ENCODE assay signal across 8 cellular contexts in genomic region chr5:102762095-102762534, GRCh38. TPM values are rescaled to one million over a fixed set of nuclear protein-coding genes. Genes with fewer than 3 reads are reported as not detected.
A peak's percentile ranks its signal among the peaks of the same experiment; 100 is the strongest.
DNase-seq lines count a peak whose midpoint lies in the region; ATAC-seq lines count a peak whose summit lies in the region.

No MANE protein-coding gene starts in this region.

- no peaks in the 10 kb centered on the region for H3K36me3 ChIP-seq in effector memory CD4-positive, alpha-beta T cell (ENCODE audit: control insufficient read depth, insufficient read depth, low read length)

- H3K4me3 Mint-ChIP-seq in stimulated activated effector memory CD8-positive, alpha-beta T cell treated with anti-CD3 and anti-CD28 coated beads, Interleukin-12 subunit alpha, Interleukin-12 subunit beta, amount 100 ng/mL, for 72 hours: peak overlapping the region; percentile 73

- H3K9me3 Mint-ChIP-seq in stimulated activated effector memory CD8-positive, alpha-beta T cell treated with anti-CD3 and anti-CD28 coated beads, Interleukin-12 subunit alpha, Interleukin-12 subunit beta, amount 100 ng/mL, for 72 hours: no peaks in the 10 kb centered on the region

- H3K27ac Mint-ChIP-seq in stimulated activated effector memory CD8-positive, alpha-beta T cell treated with anti-CD3 and anti-CD28 coated beads, Interleukin-12 subunit alpha, Interleukin-12 subunit beta, amount 100 ng/mL, for 72 hours: peak overlapping the region; percentile 33

- no peak overlapping the region for H3K27ac ChIP-seq in effector memory CD4-positive, alpha-beta T cell (ENCODE audit: insufficient read depth, low read length, poor library complexity, severe bottlenecking)

- H3K4me1 Mint-ChIP-seq in stimulated activated effector memory CD8-positive, alpha-beta T cell treated with anti-CD3 and anti-CD28 coated beads, Interleukin-12 subunit alpha, Interleukin-12 subunit beta, amount 100 ng/mL, for 72 hours: peaks cover 88% of the 10 kb centered on the region

- H3K9me3 ChIP-seq in effector memory CD4-positive, alpha-beta T cell (ENCODE audit: control insufficient read depth, low read length): no peaks in the 10 kb centered on the region

- peak overlapping the region; percentile 22 for H3K4me3 ChIP-seq in effector memory CD4-positive, alpha-beta T cell (ENCODE audit: insufficient read depth, low read depth, low read length, poor library complexity, severe bottlenecking)

- peak; percentile 84 for ATAC-seq in GM21786 (IDR thresholded peaks at IDR 0.05; ENCODE audit: unreplicated experiment)
- ATAC-seq in stimulated activated effector memory CD8-positive, alpha-beta T cell treated with anti-CD3 and anti-CD28 coated beads, Interleukin-12 subunit alpha, Interleukin-12 subunit beta, amount 100 ng/mL, for 72 hours: peak; percentile 69

- DNase-seq in NCI-H1092 treated with DMSO at 0.1 percent for 48 hours (lab: John Stamatoyannopoulos, UW) (peak; percentile 28), NCI-H1092 (lab: John Stamatoyannopoulos, UW) (no peak), LHCN-M2 (ENCODE audit: low read depth) (peak; percentile 68), UCSD-AML1 (lab: John Stamatoyannopoulos, UW; ENCODE audit: unreplicated experiment) (no peak), activated gamma-delta T cell (lab: John Stamatoyannopoulos, UW) (no peak)
- DNase-seq in effector memory CD4-positive, alpha-beta T cell: no peak
- no peak for DNase-seq in stimulated activated effector memory CD8-positive, alpha-beta T cell treated with anti-CD3 and anti-CD28 coated beads, Interleukin-12 subunit alpha, Interleukin-12 subunit beta, amount 100 ng/mL, for 72 hours (ENCODE audit: low spot score in 2 of 2)

- H3K36me3 Mint-ChIP-seq in stimulated activated effector memory CD8-positive, alpha-beta T cell treated with anti-CD3 and anti-CD28 coated beads, Interleukin-12 subunit alpha, Interleukin-12 subunit beta, amount 100 ng/mL, for 72 hours: peaks cover 22% of the 10 kb centered on the region

- H3K27me3 ChIP-seq in effector memory CD4-positive, alpha-beta T cell (replicated peaks; ENCODE audit: control insufficient read depth, insufficient read depth, low read length, poor library complexity, severe bottlenecking): no peaks in the 10 kb centered on the region

- peaks cover 15% of the 10 kb centered on the region for H3K4me1 ChIP-seq in effector memory CD4-positive, alpha-beta T cell (ENCODE audit: control insufficient read depth, insufficient read depth, low read length, poor library complexity, severe bottlenecking)

RNA-seq across cellular contexts. Expression of gene PAM, which starts 7.0 kb away (rescaled TPM):
- total RNA-seq in LHCN-M2 (2014; rRNA removed): 400 and 504 TPM in 2 replicates
- polyA plus RNA-seq in LHCN-M2 (2012): 114 TPM

Comparison
In these comparisons a context has a peak if more than half of its experiments do, and no peak if none do; other contexts are left out.
1. DNase-seq: peak in NCI-H1092 treated with DMSO at 0.1 percent for 48 hours (single experiment) and LHCN-M2 (single experiment); none in NCI-H1092 (single experiment), effector memory CD4-positive, alpha-beta T cell (0 of 3), stimulated activated effector memory CD8-positive, alpha-beta T cell treated with anti-CD3 and anti-CD28 coated beads, Interleukin-12 subunit alpha, Interleukin-12 subunit beta, amount 100 ng/mL, for 72 hours (0 of 2), UCSD-AML1 (single experiment) and activated gamma-delta T cell (single experiment).